Comparison of ENCODE assay signal across 28 cellular contexts in genomic region chr2:100185516-100185915, GRCh38. TPM values are rescaled to one million over a fixed set of nuclear protein-coding genes. Genes with fewer than 3 reads are reported as not detected.
"Had no signal": no experiment of that assay in that cellular context is flagged by ENCODE, and none has a peak within 500 bp of the region (broad histone marks: within the 10 kb centered on the region; RNA-seq: fewer than 3 reads in every experiment).

No MANE protein-coding gene starts in this region.

- H3K9me3 ChIP-seq: left lung, lower lobe of right lung, pancreas, prostate gland, stomach, testis, thyroid gland, transverse colon, upper lobe of left lung had no signal

- DNase-seq: hypothalamus; immature natural killer cell; kidney; left colon; left lung; lower lobe of right lung; mammary epithelial cell; mesenchymal stem cell; naive B cell; natural killer cell; pancreas; posterior cingulate gyrus; retina; right cardiac atrium; stimulated activated CD4-positive, alpha-beta T cell treated with anti-CD3 and anti-CD28 coated beads, Interleukin-12 subunit alpha, Interleukin-12 subunit beta, amount 100 ng/mL, for 4 hours; stimulated activated CD4-positive, alpha-beta T cell treated with anti-CD3 and anti-CD28 coated beads, Interleukin-15, amount 100 ng/mL, for 24 hours; stimulated activated CD4-positive, alpha-beta T cell treated with anti-CD3 and anti-CD28 coated beads, Interleukin-2, amount 100 ng/mL, for 24 hours; stimulated activated CD4-positive, alpha-beta T cell treated with anti-CD3 and anti-CD28 coated beads, Interleukin-4, amount 100 ng/mL, for 1 hour; stimulated activated naive B cell treated with anti-CD40 and anti-IgM and Interleukin-4, amounts not matched to agents 10 μg/mL and 1 μg/mL and 100 μg/mL, for 72 hours; stimulated activated naive CD8-positive, alpha-beta T cell treated with anti-CD3 and anti-CD28 coated beads, Interleukin-15, Interleukin-2, amounts not matched to agents 100 U/mL and 50 U/mL, for 24 hours; stomach; testis; thyroid gland; transverse colon; upper lobe of left lung had no signal

- H3K4me1 ChIP-seq: pancreas, prostate gland, transverse colon had no signal

- H3K27ac ChIP-seq: left lung, lower lobe of right lung, pancreas, prostate gland, testis, thyroid gland, transverse colon, upper lobe of left lung had no signal

- H3K36me3 ChIP-seq: left lung, lower lobe of right lung, pancreas, prostate gland, stomach, thyroid gland, transverse colon, upper lobe of left lung had no signal

- H3K4me3 ChIP-seq: left lung, lower lobe of right lung, pancreas, prostate gland, skin epidermis, stomach, testis, thyroid gland, transverse colon, upper lobe of left lung had no signal

- H3K27me3 ChIP-seq: left lung, pancreas, stomach, testis, thyroid gland, transverse colon, upper lobe of left lung had no signal

- FAIRE-seq: islet of Langerhans, kidney, pancreas had no signal

RNA-seq across cellular contexts. Expression of gene AFF3, which starts 43.1 kb away (rescaled TPM):
- total RNA-seq: mammary epithelial cell had no signal
